12 cellular contexts compared by ENCODE assay signal in the genomic region with DNA sequence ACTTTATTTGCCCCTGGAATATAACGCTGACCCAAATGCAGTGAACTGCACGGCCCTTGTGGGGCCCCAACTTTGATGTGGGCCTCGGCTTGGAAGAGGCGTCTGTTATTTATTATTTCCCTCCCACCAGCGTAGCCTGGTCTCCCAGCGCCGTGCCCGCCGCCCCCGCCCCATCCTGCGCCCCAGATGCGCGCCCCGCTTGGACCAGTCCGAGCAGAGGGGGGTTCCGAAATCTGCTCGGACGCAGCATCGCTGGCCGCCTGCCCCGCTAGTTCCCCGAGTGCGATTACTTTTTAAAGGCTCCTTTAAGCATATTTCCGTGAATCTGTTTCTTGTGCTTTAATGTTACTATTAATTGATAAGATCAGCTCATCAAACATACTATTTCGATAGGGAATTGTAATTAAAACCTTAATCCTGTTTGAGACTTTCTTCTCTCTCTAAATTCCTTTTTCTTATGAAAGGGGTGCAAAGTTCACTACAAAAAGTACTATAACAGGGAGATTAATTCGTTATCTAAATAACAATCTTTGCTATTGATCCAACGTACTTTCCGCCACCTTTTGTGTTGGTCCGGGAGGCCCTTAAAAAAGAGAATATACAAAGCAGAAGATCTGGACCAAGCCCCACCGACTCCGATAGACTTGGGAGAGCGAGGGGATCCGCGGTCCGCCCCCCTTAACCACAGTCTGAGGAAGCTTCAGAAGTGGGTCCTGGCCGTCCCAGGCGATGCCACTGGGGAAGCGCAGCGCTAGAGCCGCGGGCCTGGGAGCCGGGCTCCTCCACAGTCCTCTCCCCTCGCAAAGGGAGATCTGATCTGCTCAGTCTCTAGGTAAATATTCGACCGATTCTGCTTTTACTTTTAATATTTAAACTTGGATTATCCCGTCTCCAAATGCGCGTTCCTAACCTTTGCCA. TPM values are rescaled to one million over a fixed set of nuclear protein-coding genes. Genes with fewer than 3 reads are reported as not detected.
DNase-seq lines count a peak whose midpoint lies in the region; TF ChIP-seq lines count a peak whose summit lies in the region.
"Had no signal": no experiment of that assay in that cellular context is flagged by ENCODE, and none has a peak within 500 bp of the region (broad histone marks: within the 10 kb centered on the region; RNA-seq: fewer than 3 reads in every experiment).

No MANE protein-coding gene starts in this region.

- H3K27me3 ChIP-seq in Peyer's patch, result peaks cover 0 to 58% of the 10 kb centered on the region in 2 donors

- intact Hi-C loops in head of caudate nucleus (cut with DNase I), result loop anchor here (5.0 to 10.0 kb wide), 4 partner anchors 790 to 1780 kb away; no protein-coding TSS in a partner anchor

- H3K4me3 ChIP-seq in Peyer's patch, result peak overlapping the region in 3 of 4 donors; percentile 24 to 32 (median 32)
- H3K4me3 ChIP-seq in skin epidermis, result peak overlapping the region in 5 of 7 experiments; percentile 1 to 14 (median 6)

- no peak for TF ChIP-seq CTCF in Peyer's patch (IDR thresholded peaks at IDR 0.05)

- no peaks in the 10 kb centered on the region for H3K36me3 ChIP-seq in Peyer's patch
- H3K36me3 ChIP-seq: upper lobe of left lung had no signal

- H3K27ac ChIP-seq in Peyer's patch (no peak overlapping the region), skin epidermis (no peak overlapping the region)
- H3K27ac ChIP-seq: upper lobe of left lung had no signal

- DNase-seq in SHP77 (lab: John Stamatoyannopoulos, UW) (peak; percentile 19 to 27), SHP77 treated with DMSO at 0.1 percent for 48 hours (lab: John Stamatoyannopoulos, UW) (no peak), Peyer's patch (no peak), head of caudate nucleus (peak in 30 of 42 donors; percentile 36 to 76 (median 52)), GM03348 (ENCODE audit: low spot score) (no peak), NCI-H1048 (lab: John Stamatoyannopoulos, UW) (no peak), RPMI8226 (no peak)
- DNase-seq: activated naive CD4-positive, alpha-beta T cell; AML-193; NCI-H1436 treated with DMSO at 0.1 percent for 48 hours had no signal

- no peaks in the 10 kb centered on the region for H3K9me3 ChIP-seq in Peyer's patch
- H3K9me3 ChIP-seq: upper lobe of left lung had no signal

- no peak for TF ChIP-seq POLR2A in Peyer's patch (IDR thresholded peaks at IDR 0.05)

- H3K4me1 ChIP-seq in Peyer's patch, result peaks cover 0 to 33% (median 8%) of the 10 kb centered on the region in 4 donors

RNA-seq across cellular contexts. Expression of a gene that starts 10.1 kb away (rescaled TPM):
- total RNA-seq in Peyer's patch, result not detected
- total RNA-seq: upper lobe of left lung had no signal

Comparison
In these comparisons a context has a peak if more than half of its experiments do, and no peak if none do; other contexts are left out.
1. DNase-seq: peak in SHP77 (2 of 2) and head of caudate nucleus (30 of 42); none in SHP77 treated with DMSO at 0.1 percent for 48 hours (single experiment), Peyer's patch (0 of 3), GM03348 (single experiment), NCI-H1048 (single experiment) and RPMI8226 (single experiment).